Comparison of ENCODE assay signal across 1 cellular context in the genomic region with DNA sequence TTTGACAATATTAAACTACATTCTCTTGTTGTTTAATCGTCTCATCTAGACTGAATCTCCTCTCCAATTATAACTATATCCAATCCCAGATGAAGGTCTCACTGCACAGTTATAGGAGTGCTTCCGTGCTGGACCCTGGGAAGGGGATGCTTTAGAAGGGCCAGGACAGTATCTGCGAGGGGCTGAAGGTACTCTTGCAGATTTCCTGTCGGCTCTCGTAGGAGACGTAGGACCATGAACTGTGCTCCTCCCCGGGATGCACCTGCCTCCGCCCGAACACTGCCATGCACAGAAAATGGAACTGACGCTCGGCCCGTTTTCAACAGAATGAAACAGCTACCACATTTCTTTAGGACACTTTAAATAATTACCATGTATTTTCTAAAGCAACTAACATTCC.
TF ChIP-seq lines count a peak whose summit lies in the region.

No MANE protein-coding gene starts in this region.

TF ChIP-seq in A549, 52 proteins besides CTCF, POLR2A, EP300 and RAD21:
- TF ChIP-seq E2F6 (IDR thresholded peaks at IDR 0.05; ENCODE audit: borderline replicate concordance, low read depth) (no peak), NFE2L2 (conservative IDR thresholded peaks at IDR 0.05; ENCODE audit: low read length) (no peak), KDM1A (IDR thresholded peaks at IDR 0.05; ENCODE audit: low read depth) (no peak), CHD2 (IDR thresholded peaks at IDR 0.05; ENCODE audit: low read length, partially characterized antibody) (no peak), FOSB (CRISPR knock-in tag; IDR thresholded peaks at IDR 0.05) (no peak), JUNB (IDR thresholded peaks at IDR 0.05) (no peak), MAZ (IDR thresholded peaks at IDR 0.05; ENCODE audit: borderline replicate concordance, low read depth, low read length) (no peak), CEBPB (IDR thresholded peaks at IDR 0.05) (no peak), SREBF2 (IDR thresholded peaks at IDR 0.05) (no peak), EHF (CRISPR knock-in tag; IDR thresholded peaks at IDR 0.05) (no peak), HEYL (CRISPR knock-in tag; IDR thresholded peaks at IDR 0.05) (no peak), CHD4 (IDR thresholded peaks at IDR 0.05; ENCODE audit: borderline replicate concordance) (no peak)
- TF ChIP-seq, protein P1, sequence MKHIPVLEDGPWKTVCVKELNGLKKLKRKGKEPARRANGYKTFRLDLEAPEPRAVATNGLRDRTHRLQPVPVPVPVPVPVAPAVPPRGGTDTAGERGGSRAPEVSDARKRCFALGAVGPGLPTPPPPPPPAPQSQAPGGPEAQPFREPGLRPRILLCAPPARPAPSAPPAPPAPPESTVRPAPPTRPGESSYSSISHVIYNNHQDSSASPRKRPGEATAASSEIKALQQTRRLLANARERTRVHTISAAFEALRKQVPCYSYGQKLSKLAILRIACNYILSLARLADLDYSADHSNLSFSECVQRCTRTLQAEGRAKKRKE (CRISPR knock-in tag; IDR thresholded peaks at IDR 0.05; ENCODE audit: low read depth): no peak
- TF ChIP-seq, protein P2, sequence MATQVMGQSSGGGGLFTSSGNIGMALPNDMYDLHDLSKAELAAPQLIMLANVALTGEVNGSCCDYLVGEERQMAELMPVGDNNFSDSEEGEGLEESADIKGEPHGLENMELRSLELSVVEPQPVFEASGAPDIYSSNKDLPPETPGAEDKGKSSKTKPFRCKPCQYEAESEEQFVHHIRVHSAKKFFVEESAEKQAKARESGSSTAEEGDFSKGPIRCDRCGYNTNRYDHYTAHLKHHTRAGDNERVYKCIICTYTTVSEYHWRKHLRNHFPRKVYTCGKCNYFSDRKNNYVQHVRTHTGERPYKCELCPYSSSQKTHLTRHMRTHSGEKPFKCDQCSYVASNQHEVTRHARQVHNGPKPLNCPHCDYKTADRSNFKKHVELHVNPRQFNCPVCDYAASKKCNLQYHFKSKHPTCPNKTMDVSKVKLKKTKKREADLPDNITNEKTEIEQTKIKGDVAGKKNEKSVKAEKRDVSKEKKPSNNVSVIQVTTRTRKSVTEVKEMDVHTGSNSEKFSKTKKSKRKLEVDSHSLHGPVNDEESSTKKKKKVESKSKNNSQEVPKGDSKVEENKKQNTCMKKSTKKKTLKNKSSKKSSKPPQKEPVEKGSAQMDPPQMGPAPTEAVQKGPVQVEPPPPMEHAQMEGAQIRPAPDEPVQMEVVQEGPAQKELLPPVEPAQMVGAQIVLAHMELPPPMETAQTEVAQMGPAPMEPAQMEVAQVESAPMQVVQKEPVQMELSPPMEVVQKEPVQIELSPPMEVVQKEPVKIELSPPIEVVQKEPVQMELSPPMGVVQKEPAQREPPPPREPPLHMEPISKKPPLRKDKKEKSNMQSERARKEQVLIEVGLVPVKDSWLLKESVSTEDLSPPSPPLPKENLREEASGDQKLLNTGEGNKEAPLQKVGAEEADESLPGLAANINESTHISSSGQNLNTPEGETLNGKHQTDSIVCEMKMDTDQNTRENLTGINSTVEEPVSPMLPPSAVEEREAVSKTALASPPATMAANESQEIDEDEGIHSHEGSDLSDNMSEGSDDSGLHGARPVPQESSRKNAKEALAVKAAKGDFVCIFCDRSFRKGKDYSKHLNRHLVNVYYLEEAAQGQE (IDR thresholded peaks at IDR 0.05): no peak
